ENCODE assay signal across 36 cellular contexts in genomic region chr1:111930356-111930755, GRCh38. TPM values are rescaled to one million over a fixed set of nuclear protein-coding genes. Genes with fewer than 3 reads are reported as not detected.
"Had no signal": no experiment of that assay in that cellular context is flagged by ENCODE, and none has a peak within 500 bp of the region (broad histone marks: within the 10 kb centered on the region; RNA-seq: fewer than 3 reads in every experiment).

No MANE protein-coding gene starts in this region.

- H3K4me1 ChIP-seq: adrenal gland, body of pancreas, breast epithelium had no signal

- H3K27ac ChIP-seq: adrenal gland, body of pancreas, brain microvascular endothelial cell, breast epithelium, VCaP had no signal

- DNase-seq: activated B cell treated with CpG ODN at 0.5 μM for 24 hours; activated CD4-positive, alpha-beta memory T cell treated with anti-CD3 and anti-CD28 coated beads for 36 hours; activated CD4-positive, alpha-beta T cell treated with anti-CD3 and anti-CD28 coated beads for 4 hours; activated CD4-positive, alpha-beta T cell treated with anti-CD3 and anti-CD28 coated beads, Interleukin-2, amount 10 ng/mL, durations not matched to agents 24 days and 14 days; activated CD4-positive, alpha-beta T cell treated with anti-CD3 and anti-CD28 coated beads, Interleukin-2, amount 50 U/mL, for 1 hour; activated CD4-positive, alpha-beta T cell treated with anti-CD3 and anti-CD28 coated beads, Interleukin-2, amount 50 U/mL, for 4 hours; activated CD4-positive, CD25-positive, alpha-beta regulatory T cell treated with anti-CD3 and anti-CD28 coated beads, Interleukin-2, amount 50 U/mL, for 72 hours; activated CD8-positive, alpha-beta memory T cell treated with anti-CD3 and anti-CD28 coated beads, Interleukin-2, amount 50 U/mL, for 4 hours; activated CD8-positive, alpha-beta T cell treated with anti-CD3 and anti-CD28 coated beads for 36 hours; activated effector memory CD4-positive, alpha-beta T cell treated with anti-CD3 and anti-CD28 coated beads, Interleukin-2, amount 50 U/mL, for 16 hours; activated gamma-delta T cell treated with Interleukin-2 at 50 U/mL for 16 hours; activated naive CD4-positive, alpha-beta T cell; activated naive CD4-positive, alpha-beta T cell treated with anti-CD3 and anti-CD28 coated beads for 36 hours; activated naive CD4-positive, alpha-beta T cell treated with anti-CD3 and anti-CD28 coated beads, Interleukin-2, amount 50 U/mL, for 16 hours; activated naive CD8-positive, alpha-beta T cell treated with anti-CD3 and anti-CD28 coated beads for 36 hours; activated T-cell treated with anti-CD3 and anti-CD28 coated beads for 4 hours; activated T-cell treated with anti-CD3 and anti-CD28 coated beads, Interleukin-2, amount 50 U/mL, for 1 hour; activated T-cell treated with anti-CD3 and anti-CD28 coated beads, Interleukin-2, amount 50 U/mL, for 4 hours; activated T-cell treated with anti-CD3 and anti-CD28 coated beads, Interleukin-2, amount 50 U/mL, for 72 hours; adrenal gland; amniotic stem cell; aorta; body of pancreas; brain microvascular endothelial cell; cerebellar nuclear complex; T-helper 2 cell; T-helper 9 cell had no signal

- H3K9me3 ChIP-seq: adrenal gland, body of pancreas, breast epithelium had no signal

- H3K36me3 ChIP-seq: adrenal gland, brain microvascular endothelial cell, breast epithelium had no signal

- H3K9me3 Mint-ChIP-seq: activated B cell treated with CpG ODN at 0.5 μM for 24 hours; activated CD4-positive, alpha-beta memory T cell treated with anti-CD3 and anti-CD28 coated beads for 36 hours; activated CD4-positive, alpha-beta T cell treated with anti-CD3 and anti-CD28 coated beads, Interleukin-2, amount 10 ng/mL, durations not matched to agents 24 days and 14 days; activated CD8-positive, alpha-beta T cell treated with anti-CD3 and anti-CD28 coated beads for 36 hours; activated naive CD4-positive, alpha-beta T cell treated with anti-CD3 and anti-CD28 coated beads for 36 hours; activated naive CD4-positive, alpha-beta T cell treated with anti-CD3 and anti-CD28 coated beads, Interleukin-2, amount 50 U/mL, for 72 hours; activated naive CD8-positive, alpha-beta T cell treated with anti-CD3 and anti-CD28 coated beads for 36 hours; activated T-cell treated with anti-CD3 and anti-CD28 coated beads, Interleukin-2, amount 50 U/mL, for 4 hours; activated T-cell treated with anti-CD3 and anti-CD28 coated beads, Interleukin-2, amount 50 U/mL, for 72 hours; activated T-helper 1 cell treated with anti-CD3 and anti-CD28 coated beads, Interleukin-12 subunit alpha, Interleukin-12 subunit beta, Interleukin-2, Interleukin-4 antibody, amounts not matched to agents 30 ng/mL and 10 ng/mL and 1 ng/mL, durations not matched to agents 14 hours and 24 hours and 36 hours; activated T-helper 17 cell treated with anti-CD3 and anti-CD28 coated beads, Interleukin-2, amount 50 U/mL, for 72 hours; central memory CD8-positive, alpha-beta T cell; T-helper 1 cell treated with Interleukin-12 subunit alpha and Interleukin-12 subunit beta and Interleukin-4 antibody, amounts not matched to agents 30 μg/mL and 1 μg/mL, for 36 hours; T-helper 2 cell treated with Interferon-gamma antibody and Interleukin-4, amounts not matched to agents 5 μg/mL and 100 μg/mL, for 36 hours had no signal

- H3K4me3 ChIP-seq: adrenal gland, body of pancreas, breast epithelium had no signal

- ATAC-seq: activated CD8-positive, alpha-beta T cell treated with anti-CD3 and anti-CD28 coated beads for 36 hours; activated naive CD4-positive, alpha-beta T cell treated with anti-CD3 and anti-CD28 coated beads, Interleukin-2, amount 50 U/mL, for 72 hours; activated T-cell treated with anti-CD3 and anti-CD28 coated beads, Interleukin-2, amount 50 U/mL, for 4 hours; activated T-cell treated with anti-CD3 and anti-CD28 coated beads, Interleukin-2, amount 50 U/mL, for 72 hours; activated T-helper 17 cell treated with anti-CD3 and anti-CD28 coated beads, Interleukin-2, amount 50 U/mL, for 72 hours; body of pancreas had no signal

- H3K27me3 Mint-ChIP-seq: activated CD4-positive, alpha-beta T cell treated with anti-CD3 and anti-CD28 coated beads, Interleukin-2, amount 10 ng/mL, durations not matched to agents 24 days and 14 days had no signal

- H3K27ac Mint-ChIP-seq: activated B cell treated with CpG ODN at 0.5 μM for 24 hours; activated CD4-positive, alpha-beta memory T cell treated with anti-CD3 and anti-CD28 coated beads for 36 hours; activated CD4-positive, alpha-beta T cell treated with anti-CD3 and anti-CD28 coated beads, Interleukin-2, amount 10 ng/mL, durations not matched to agents 24 days and 14 days; activated CD8-positive, alpha-beta T cell treated with anti-CD3 and anti-CD28 coated beads for 36 hours; activated naive CD4-positive, alpha-beta T cell treated with anti-CD3 and anti-CD28 coated beads for 36 hours; activated naive CD4-positive, alpha-beta T cell treated with anti-CD3 and anti-CD28 coated beads, Interleukin-2, amount 50 U/mL, for 72 hours; activated naive CD8-positive, alpha-beta T cell treated with anti-CD3 and anti-CD28 coated beads for 36 hours; activated T-cell treated with anti-CD3 and anti-CD28 coated beads, Interleukin-2, amount 50 U/mL, for 72 hours; activated T-helper 1 cell treated with anti-CD3 and anti-CD28 coated beads, Interleukin-12 subunit alpha, Interleukin-12 subunit beta, Interleukin-2, Interleukin-4 antibody, amounts not matched to agents 30 ng/mL and 10 ng/mL and 1 ng/mL, durations not matched to agents 14 hours and 24 hours and 36 hours; activated T-helper 17 cell treated with anti-CD3 and anti-CD28 coated beads, Interleukin-2, amount 50 U/mL, for 72 hours; T-helper 1 cell treated with Interleukin-12 subunit alpha and Interleukin-12 subunit beta and Interleukin-4 antibody, amounts not matched to agents 30 μg/mL and 1 μg/mL, for 36 hours; T-helper 2 cell treated with Interferon-gamma antibody and Interleukin-4, amounts not matched to agents 5 μg/mL and 100 μg/mL, for 36 hours had no signal

- H3K4me3 Mint-ChIP-seq: activated B cell treated with CpG ODN at 0.5 μM for 24 hours; activated CD4-positive, alpha-beta memory T cell treated with anti-CD3 and anti-CD28 coated beads for 36 hours; activated CD4-positive, alpha-beta T cell treated with anti-CD3 and anti-CD28 coated beads, Interleukin-2, amount 10 ng/mL, durations not matched to agents 24 days and 14 days; activated CD8-positive, alpha-beta T cell treated with anti-CD3 and anti-CD28 coated beads for 36 hours; activated naive CD4-positive, alpha-beta T cell treated with anti-CD3 and anti-CD28 coated beads for 36 hours; activated naive CD8-positive, alpha-beta T cell treated with anti-CD3 and anti-CD28 coated beads for 36 hours; activated T-cell treated with anti-CD3 and anti-CD28 coated beads, Interleukin-2, amount 50 U/mL, for 4 hours; activated T-cell treated with anti-CD3 and anti-CD28 coated beads, Interleukin-2, amount 50 U/mL, for 72 hours; activated T-helper 1 cell treated with anti-CD3 and anti-CD28 coated beads, Interleukin-12 subunit alpha, Interleukin-12 subunit beta, Interleukin-2, Interleukin-4 antibody, amounts not matched to agents 30 ng/mL and 10 ng/mL and 1 ng/mL, durations not matched to agents 14 hours and 24 hours and 36 hours; activated T-helper 17 cell treated with anti-CD3 and anti-CD28 coated beads, Interleukin-2, amount 50 U/mL, for 72 hours; central memory CD8-positive, alpha-beta T cell; T-helper 1 cell treated with Interleukin-12 subunit alpha and Interleukin-12 subunit beta and Interleukin-4 antibody, amounts not matched to agents 30 μg/mL and 1 μg/mL, for 36 hours; T-helper 2 cell treated with Interferon-gamma antibody and Interleukin-4, amounts not matched to agents 5 μg/mL and 100 μg/mL, for 36 hours had no signal

- H3K36me3 Mint-ChIP-seq: activated CD4-positive, alpha-beta memory T cell treated with anti-CD3 and anti-CD28 coated beads for 36 hours; activated naive CD4-positive, alpha-beta T cell treated with anti-CD3 and anti-CD28 coated beads, Interleukin-2, amount 50 U/mL, for 72 hours; activated naive CD8-positive, alpha-beta T cell treated with anti-CD3 and anti-CD28 coated beads for 36 hours had no signal

- H3K4me1 Mint-ChIP-seq: activated B cell treated with CpG ODN at 0.5 μM for 24 hours; activated CD4-positive, alpha-beta T cell treated with anti-CD3 and anti-CD28 coated beads, Interleukin-2, amount 10 ng/mL, durations not matched to agents 24 days and 14 days; activated naive CD8-positive, alpha-beta T cell treated with anti-CD3 and anti-CD28 coated beads for 36 hours; activated T-helper 17 cell treated with anti-CD3 and anti-CD28 coated beads, Interleukin-2, amount 50 U/mL, for 72 hours; central memory CD8-positive, alpha-beta T cell had no signal

- H3K27me3 ChIP-seq: adrenal gland, body of pancreas, brain microvascular endothelial cell, breast epithelium had no signal

RNA-seq across cellular contexts. Expression of gene KCND3, which starts 59.1 kb away (rescaled TPM):
- total RNA-seq: activated CD4-positive, alpha-beta memory T cell treated with anti-CD3 and anti-CD28 coated beads for 36 hours; activated CD4-positive, alpha-beta T cell treated with anti-CD3 and anti-CD28 coated beads, Interleukin-2, amount 10 ng/mL, durations not matched to agents 24 days and 14 days; activated CD8-positive, alpha-beta memory T cell treated with anti-CD3 and anti-CD28 coated beads for 36 hours; activated CD8-positive, alpha-beta T cell treated with anti-CD3 and anti-CD28 coated beads for 36 hours; activated naive CD4-positive, alpha-beta T cell treated with anti-CD3 and anti-CD28 coated beads for 36 hours; activated naive CD4-positive, alpha-beta T cell treated with anti-CD3 and anti-CD28 coated beads, Interleukin-2, amount 50 U/mL, for 72 hours; activated naive CD8-positive, alpha-beta T cell treated with anti-CD3 and anti-CD28 coated beads for 36 hours; activated T-cell treated with anti-CD3 and anti-CD28 coated beads, Interleukin-2, amount 50 U/mL, for 4 hours; activated T-cell treated with anti-CD3 and anti-CD28 coated beads, Interleukin-2, amount 50 U/mL, for 72 hours; activated T-helper 1 cell treated with anti-CD3 and anti-CD28 coated beads, Interleukin-12 subunit alpha, Interleukin-12 subunit beta, Interleukin-2, Interleukin-4 antibody, amounts not matched to agents 30 ng/mL and 10 ng/mL and 1 ng/mL, durations not matched to agents 14 hours and 24 hours and 36 hours; activated T-helper 17 cell treated with anti-CD3 and anti-CD28 coated beads, Interleukin-2, amount 50 U/mL, for 72 hours had no signal
